Comparison of ENCODE assay signal across 8 cellular contexts in the genomic region with DNA sequence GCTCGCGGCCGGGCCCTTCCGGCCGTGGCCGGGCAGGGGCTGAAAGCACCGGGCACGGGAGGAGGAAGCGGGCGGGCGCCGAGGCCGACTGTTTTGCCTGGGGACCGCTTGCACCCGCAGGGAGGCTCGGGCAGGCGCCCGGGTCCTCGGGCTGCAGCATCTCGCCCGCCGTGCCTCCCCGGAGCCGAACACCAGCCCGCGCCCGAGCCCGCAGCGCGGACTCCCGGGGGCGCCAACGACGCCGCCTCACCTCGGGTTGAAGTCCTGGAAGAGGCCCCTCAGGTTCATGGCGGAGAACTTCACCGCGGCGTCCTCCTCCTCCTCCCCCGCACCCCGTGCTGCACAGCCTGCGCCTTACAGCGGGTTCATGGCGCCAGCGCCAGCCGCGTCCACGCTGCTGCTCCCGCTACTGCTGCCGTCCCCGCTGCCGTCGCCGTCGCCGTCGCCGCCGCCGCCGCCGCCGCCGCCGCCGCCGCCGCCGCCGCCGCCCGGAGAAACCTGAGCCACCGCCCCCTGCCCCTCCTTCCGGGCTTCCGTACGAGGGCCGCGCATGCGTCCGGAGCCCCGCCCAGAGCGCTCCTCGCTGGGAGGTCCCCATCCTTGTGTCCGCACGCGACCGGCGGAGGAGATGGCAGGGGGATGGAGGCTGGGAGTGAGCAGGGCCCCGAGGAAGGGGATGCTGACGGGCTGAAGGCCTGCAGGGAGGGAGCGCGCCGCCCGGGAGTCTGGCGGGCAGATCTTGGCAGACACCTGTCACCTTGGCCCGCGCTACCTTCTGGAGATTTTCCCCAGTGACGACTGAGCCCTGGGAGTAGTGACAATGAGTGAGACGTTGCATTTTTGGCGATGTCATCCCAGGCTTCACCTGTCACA. TPM values are rescaled to one million over a fixed set of nuclear protein-coding genes. Genes with fewer than 3 reads are reported as not detected.
DNase-seq lines count a peak whose midpoint lies in the region; ATAC-seq and TF ChIP-seq lines count a peak whose summit lies in the region.

Gene TMEM185A (minus strand): TSS at position 500 of the 873 bp plus-strand sequence. CDS start 212 bp downstream, at position 288.

- intact Hi-C loops in esophagus muscularis mucosa (cut with DNase I): no loop called here

- peaks cover 41% of the 10 kb centered on the region for H3K79me2 ChIP-seq in OCI-LY3 (ENCODE audit: low read length)

- no peaks in the 10 kb centered on the region for H3K27me3 ChIP-seq in CD8-positive, alpha-beta memory T cell (ENCODE audit: insufficient read depth, low read length, poor library complexity, severe bottlenecking)
- H3K27me3 ChIP-seq in OCI-LY3 (ENCODE audit: low read depth, low read length): peaks cover 6% of the 10 kb centered on the region; the same call in 1 of the 2 replicates
- H3K27me3 ChIP-seq in esophagus muscularis mucosa: no peaks in the 10 kb centered on the region

- ATAC-seq in GM19467 (IDR thresholded peaks at IDR 0.05; ENCODE audit: unreplicated experiment) (peak; percentile 79), naive B cell (ENCODE audit: low read depth in 2 of 2) (peak; percentile 83 to 89)
- peak; percentile 91 for ATAC-seq in stimulated activated effector memory CD8-positive, alpha-beta T cell treated with anti-CD3 and anti-CD28 coated beads, Interleukin-12 subunit alpha, Interleukin-12 subunit beta, amount 100 ng/mL, for 72 hours

- peaks cover 3 to 4% of the 10 kb centered on the region in 2 donors for H3K27me3 Mint-ChIP-seq in CD8-positive, alpha-beta memory T cell
- H3K27me3 Mint-ChIP-seq in naive B cell: peaks cover 4 to 9% (median 9%) of the 10 kb centered on the region in 3 donors

- WGBS in esophagus muscularis mucosa: 38% methylated on average over 31 of the region's 101 CpGs

- POLR2A ChIA-PET in CD8-positive, alpha-beta memory T cell (lab: Charles Lee): no interaction called here

- peak within 1 kb of the TSS; percentile 86 for H2AFZ ChIP-seq in OCI-LY3 (ENCODE audit: low read depth, low read length)

- H3K9me3 Mint-ChIP-seq in CD8-positive, alpha-beta memory T cell: no peaks in the 10 kb centered on the region
- H3K9me3 Mint-ChIP-seq in naive B cell: no peaks in the 10 kb centered on the region
- peaks cover under 1% of the 10 kb centered on the region for H3K9me3 Mint-ChIP-seq in stimulated activated effector memory CD8-positive, alpha-beta T cell treated with anti-CD3 and anti-CD28 coated beads, Interleukin-12 subunit alpha, Interleukin-12 subunit beta, amount 100 ng/mL, for 72 hours

- no peaks in the 10 kb centered on the region for H3K36me3 ChIP-seq in CD8-positive, alpha-beta memory T cell (ENCODE audit: insufficient read depth, low read length)
- no peaks in the 10 kb centered on the region for H3K36me3 ChIP-seq in OCI-LY3 (replicated peaks; ENCODE audit: low read depth, low read length)
- H3K36me3 ChIP-seq in esophagus muscularis mucosa: no peaks in the 10 kb centered on the region

- H4K20me1 ChIP-seq in OCI-LY3 (ENCODE audit: insufficient read depth, low read length): peaks cover 17% of the 10 kb centered on the region; the same call in 1 of the 2 replicates

- H3K27ac Mint-ChIP-seq in CD8-positive, alpha-beta memory T cell: peak within 1 kb of the TSS; percentile 65 to 95 (median 86)
- peak within 1 kb of the TSS; percentile 18 to 96 (median 78) for H3K27ac Mint-ChIP-seq in naive B cell
- peak within 1 kb of the TSS; percentile 90 for H3K27ac Mint-ChIP-seq in stimulated activated effector memory CD8-positive, alpha-beta T cell treated with anti-CD3 and anti-CD28 coated beads, Interleukin-12 subunit alpha, Interleukin-12 subunit beta, amount 100 ng/mL, for 72 hours

- peak within 1 kb of the TSS; percentile 16 for H3K27ac ChIP-seq in CD8-positive, alpha-beta memory T cell (ENCODE audit: low read depth, low read length)
- no peak within 1 kb of the TSS for H3K27ac ChIP-seq in OCI-LY3 (ENCODE audit: low read length)
- H3K27ac ChIP-seq in esophagus muscularis mucosa (replicated peaks in 1 of 4): peak within 1 kb of the TSS; percentile 67 to 82 (median 76)

- CTCF ChIA-PET in CD8-positive, alpha-beta memory T cell (lab: Charles Lee): no interaction called here

- H3K4me3 Mint-ChIP-seq in CD8-positive, alpha-beta memory T cell: peak within 1 kb of the TSS; percentile 90 to 98 (median 92)
- peak within 1 kb of the TSS; percentile 89 to 97 (median 94) for H3K4me3 Mint-ChIP-seq in naive B cell
- peak within 1 kb of the TSS; percentile 87 for H3K4me3 Mint-ChIP-seq in stimulated activated effector memory CD8-positive, alpha-beta T cell treated with anti-CD3 and anti-CD28 coated beads, Interleukin-12 subunit alpha, Interleukin-12 subunit beta, amount 100 ng/mL, for 72 hours

- peaks cover 32 to 48% (median 42%) of the 10 kb centered on the region in 3 donors for H3K4me1 Mint-ChIP-seq in CD8-positive, alpha-beta memory T cell
- peaks cover 17 to 33% (median 28%) of the 10 kb centered on the region in 3 donors for H3K4me1 Mint-ChIP-seq in naive B cell
- H3K4me1 Mint-ChIP-seq in stimulated activated effector memory CD8-positive, alpha-beta T cell treated with anti-CD3 and anti-CD28 coated beads, Interleukin-12 subunit alpha, Interleukin-12 subunit beta, amount 100 ng/mL, for 72 hours: peaks cover 38% of the 10 kb centered on the region

- H3K4me2 ChIP-seq in OCI-LY3 (ENCODE audit: low read length): peak within 1 kb of the TSS; percentile 96

- no peak for TF ChIP-seq CTCF in OCI-LY3 (IDR thresholded peaks at IDR 0.05; ENCODE audit: low read depth, low read length)
- no peak for TF ChIP-seq CTCF in esophagus muscularis mucosa (IDR thresholded peaks at IDR 0.05)

- H3K36me3 Mint-ChIP-seq in CD8-positive, alpha-beta memory T cell: peaks cover 0 to 3% (median 0%) of the 10 kb centered on the region in 3 donors
- peaks cover 0 to 7% of the 10 kb centered on the region in 2 donors for H3K36me3 Mint-ChIP-seq in naive B cell
- peaks cover 12% of the 10 kb centered on the region for H3K36me3 Mint-ChIP-seq in stimulated activated effector memory CD8-positive, alpha-beta T cell treated with anti-CD3 and anti-CD28 coated beads, Interleukin-12 subunit alpha, Interleukin-12 subunit beta, amount 100 ng/mL, for 72 hours

- H3K4me3 ChIP-seq in CD8-positive, alpha-beta memory T cell (ENCODE audit: low read length): peak within 1 kb of the TSS; percentile 66
- peak within 1 kb of the TSS; percentile 98 for H3K4me3 ChIP-seq in OCI-LY3 (ENCODE audit: low read length)
- H3K4me3 ChIP-seq in esophagus muscularis mucosa: peak within 1 kb of the TSS; percentile 65 to 83 (median 72)

- H3K9ac ChIP-seq in OCI-LY3 (ENCODE audit: low read length): peak within 1 kb of the TSS; percentile 78

- H3K4me1 ChIP-seq in CD8-positive, alpha-beta memory T cell (ENCODE audit: insufficient read depth, low read length): peaks cover 20% of the 10 kb centered on the region
- H3K4me1 ChIP-seq in OCI-LY3 (ENCODE audit: low read length): peaks cover 7% of the 10 kb centered on the region; the same call in 1 of the 2 replicates
- H3K4me1 ChIP-seq in esophagus muscularis mucosa: peaks cover 11 to 25% (median 19%) of the 10 kb centered on the region in 4 donors

- TF ChIP-seq EP300 in esophagus muscularis mucosa (IDR thresholded peaks at IDR 0.05): no peak

- no peak for TF ChIP-seq POLR2A in esophagus muscularis mucosa (IDR thresholded peaks at IDR 0.05; ENCODE audit: low read depth)

- peak; percentile 67 to 85 (median 73) for DNase-seq in CD8-positive, alpha-beta memory T cell
- DNase-seq in HPDE6-E6E7 (ENCODE audit: extremely low spot score): peak; percentile 51
- peak; percentile 72 for DNase-seq in activated T-cell treated with anti-CD3 and anti-CD28 coated beads for 48 hours (ENCODE audit: low read depth)
- no peak for DNase-seq in esophagus muscularis mucosa (ENCODE audit: extremely low spot score)
- peak; percentile 71 for DNase-seq in naive B cell
- peak; percentile 47 to 77 for DNase-seq in stimulated activated effector memory CD8-positive, alpha-beta T cell treated with anti-CD3 and anti-CD28 coated beads, Interleukin-12 subunit alpha, Interleukin-12 subunit beta, amount 100 ng/mL, for 72 hours (ENCODE audit: low spot score in 2 of 2)

- H3K9me3 ChIP-seq in CD8-positive, alpha-beta memory T cell (ENCODE audit: low read length): no peaks in the 10 kb centered on the region
- no peaks in the 10 kb centered on the region for H3K9me3 ChIP-seq in OCI-LY3 (ENCODE audit: insufficient read depth, low read length)
- no peaks in the 10 kb centered on the region for H3K9me3 ChIP-seq in esophagus muscularis mucosa

RNA-seq across cellular contexts. Expression of gene TMEM185A, which starts in this region (rescaled TPM):
- 10 to 100 TPM; 29.1 to 29.2 TPM for total RNA-seq in CD8-positive, alpha-beta memory T cell
- polyA plus RNA-seq in CD8-positive, alpha-beta memory T cell: 20.0 TPM
- total RNA-seq in esophagus muscularis mucosa: 10 to 100 TPM; 11.2 to 26.2 (median 16.5) TPM
- polyA plus RNA-seq in naive B cell (ENCODE audit: low read depth in 6 of 6): 10 to 100 TPM in 5 of 6 donors, 1 to 10 TPM in 1; 9.1 to 23.7 (median 16.7) TPM
